15 cellular contexts compared by ENCODE assay signal in the genomic region with DNA sequence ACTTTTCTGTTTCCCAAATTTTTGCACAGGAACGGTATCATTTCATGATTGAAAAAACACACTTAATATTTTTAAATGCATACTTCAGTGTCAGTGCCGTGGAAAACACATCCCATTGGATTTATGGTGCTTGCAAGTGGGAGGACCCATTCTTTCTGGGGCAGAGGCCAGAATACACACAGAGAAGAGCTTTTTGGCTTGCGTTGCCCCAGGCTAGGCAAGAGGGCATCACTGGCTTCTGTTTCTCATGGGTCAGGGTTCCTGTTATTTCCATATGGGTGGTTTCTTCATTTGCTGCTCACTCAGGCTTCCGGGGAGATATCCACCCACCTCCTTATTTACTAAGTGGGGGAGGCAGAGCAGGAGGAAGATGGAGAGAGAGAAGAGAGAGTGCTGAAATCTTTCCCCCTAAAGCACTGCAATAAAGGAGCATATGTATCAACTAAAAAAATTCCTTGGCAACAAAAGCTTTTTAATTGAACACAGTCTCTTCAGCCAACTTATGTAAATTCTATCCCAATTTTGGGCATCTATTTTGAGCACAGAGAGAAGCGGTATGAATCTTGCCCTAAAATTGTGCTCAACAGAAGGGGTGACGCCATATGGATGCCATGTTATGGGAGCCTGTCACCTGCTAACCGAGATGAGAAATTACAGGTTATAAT.
"Had no signal": no experiment of that assay in that cellular context is flagged by ENCODE, and none has a peak within 500 bp of the region (broad histone marks: within the 10 kb centered on the region; RNA-seq: fewer than 3 reads in every experiment).

No MANE protein-coding gene starts in this region.

- H3K4me3 ChIP-seq: breast epithelium, upper lobe of right lung had no signal

- H3K27ac ChIP-seq: breast epithelium, upper lobe of right lung had no signal

- DNase-seq: activated CD4-positive, alpha-beta T cell treated with anti-CD3 and anti-CD28 coated beads for 1 hour; activated CD4-positive, alpha-beta T cell treated with anti-CD3 and anti-CD28 coated beads, Interleukin-2, amount 50 U/mL, for 48 hours; activated CD8-positive, alpha-beta memory T cell treated with anti-CD3 and anti-CD28 coated beads, Interleukin-2, amount 10 ng/mL, durations not matched to agents 7 days and 5 days; activated effector memory CD4-positive, alpha-beta T cell treated with anti-CD3 and anti-CD28 coated beads, Interleukin-2, amount 50 U/mL, for 16 hours; activated T-cell treated with anti-CD3 and anti-CD28 coated beads, Interleukin-2, amount 50 U/mL, for 4 hours; dermis blood vessel endothelial cell; erythroblast; left cardiac atrium; mammary epithelial cell; occipital lobe; stimulated activated CD4-positive, alpha-beta T cell treated with anti-CD3 and anti-CD28 coated beads, Interleukin-2, amount 100 ng/mL, for 48 hours; stimulated activated naive CD4-positive, alpha-beta T cell treated with Interleukin-2 at 50 U/mL for 16 hours; T1000; upper lobe of right lung had no signal

- ATAC-seq: activated CD8-positive, alpha-beta memory T cell treated with anti-CD3 and anti-CD28 coated beads, Interleukin-2, amount 10 ng/mL, durations not matched to agents 7 days and 5 days; activated T-cell treated with anti-CD3 and anti-CD28 coated beads, Interleukin-2, amount 50 U/mL, for 4 hours; upper lobe of right lung had no signal

- H3K9me3 ChIP-seq: breast epithelium, upper lobe of right lung had no signal

- H3K27me3 ChIP-seq: breast epithelium, upper lobe of right lung had no signal

- H3K36me3 ChIP-seq: breast epithelium, upper lobe of right lung had no signal

- H3K4me1 ChIP-seq: breast epithelium, upper lobe of right lung had no signal
